In genomic region chr6:125453516-125453915, GRCh38 we compare ENCODE assay signal across 1 cellular context.
TF ChIP-seq lines count a peak whose summit lies in the region.

No MANE protein-coding gene starts in this region.

TF ChIP-seq in GM23338, 12 proteins besides CTCF, POLR2A, EP300 and RAD21 (continued from another document):
- TF ChIP-seq REST (IDR thresholded peaks at IDR 0.05; ENCODE audit: unreplicated experiment) (no peak), ZNF114 (CRISPR knock-in tag; IDR thresholded peaks at IDR 0.05) (no peak), JUNB (IDR thresholded peaks at IDR 0.05; ENCODE audit: unreplicated experiment) (no peak), ETS1 (IDR thresholded peaks at IDR 0.05) (no peak), CREB1 (CRISPR knock-in tag; IDR thresholded peaks at IDR 0.05; ENCODE audit: low read depth) (no peak), ZNF331 (CRISPR knock-in tag; IDR thresholded peaks at IDR 0.05; ENCODE audit: low read depth) (no peak), EZH2 (IDR thresholded peaks at IDR 0.05; ENCODE audit: low read depth, unreplicated experiment) (no peak), POLR2AphosphoS5 (IDR thresholded peaks at IDR 0.05; ENCODE audit: low read depth) (no peak)
